ENCODE assay signal across 1 cellular context in the genomic region with DNA sequence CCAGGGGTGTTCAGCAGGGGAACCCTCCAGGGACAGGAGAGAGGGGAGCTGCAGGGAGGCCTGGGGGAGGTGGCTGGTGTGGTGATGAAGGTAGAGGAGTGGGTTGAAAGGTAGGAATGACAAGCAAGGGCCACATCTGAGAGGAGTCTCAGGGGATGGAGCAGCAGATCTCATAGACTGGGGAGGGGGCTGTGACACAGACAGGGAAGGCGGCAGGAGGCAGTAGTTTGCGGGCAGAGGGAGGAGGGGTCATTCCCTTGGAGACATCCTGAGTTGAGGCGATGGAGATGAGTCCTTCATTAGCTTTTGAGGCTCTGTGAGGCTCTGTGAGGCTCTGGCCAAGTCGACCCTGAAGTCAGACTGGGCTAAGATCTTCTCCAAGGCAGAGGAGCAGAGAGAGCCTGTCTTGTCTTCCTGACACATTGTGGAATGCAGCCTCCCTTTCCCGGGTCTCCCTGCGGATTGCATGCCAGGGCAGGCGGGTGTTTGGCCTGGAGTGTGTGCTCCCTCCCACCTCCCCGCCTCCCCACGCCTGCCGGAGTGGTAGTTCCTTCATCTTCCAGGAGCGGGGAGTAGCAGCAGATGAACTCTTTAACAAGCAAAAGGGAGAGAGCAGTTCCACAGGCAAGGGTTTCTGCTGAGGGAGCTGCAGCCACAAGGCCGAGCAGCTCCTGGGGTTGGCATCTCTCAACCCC.
TF ChIP-seq lines count a peak whose summit lies in the region.

No MANE protein-coding gene starts in this region.

TF ChIP-seq in IMR-90, 13 proteins besides CTCF, POLR2A, EP300 and RAD21 (continued from another document):
- TF ChIP-seq SMC3 (IDR thresholded peaks at IDR 0.05; ENCODE audit: low read depth, low read length) (no peak), MAFK (IDR thresholded peaks at IDR 0.05; ENCODE audit: low read depth, low read length) (no peak), MAZ (IDR thresholded peaks at IDR 0.05; ENCODE audit: borderline replicate concordance, low read depth, low read length) (peak; percentile 60; the same call in 1 of the 2 replicates), BHLHE40 (IDR thresholded peaks at IDR 0.05; ENCODE audit: low read depth, low read length) (peak; percentile 19; the same call in 1 of the 2 replicates), FOS (IDR thresholded peaks at IDR 0.05; ENCODE audit: low read depth, low read length) (no peak), CEBPB (IDR thresholded peaks at IDR 0.05; ENCODE audit: low read depth, low read length) (no peak), USF2 (IDR thresholded peaks at IDR 0.05; ENCODE audit: low read depth, low read length) (no peak)
